ENCODE assay signal across 1 cellular context in the genomic region with DNA sequence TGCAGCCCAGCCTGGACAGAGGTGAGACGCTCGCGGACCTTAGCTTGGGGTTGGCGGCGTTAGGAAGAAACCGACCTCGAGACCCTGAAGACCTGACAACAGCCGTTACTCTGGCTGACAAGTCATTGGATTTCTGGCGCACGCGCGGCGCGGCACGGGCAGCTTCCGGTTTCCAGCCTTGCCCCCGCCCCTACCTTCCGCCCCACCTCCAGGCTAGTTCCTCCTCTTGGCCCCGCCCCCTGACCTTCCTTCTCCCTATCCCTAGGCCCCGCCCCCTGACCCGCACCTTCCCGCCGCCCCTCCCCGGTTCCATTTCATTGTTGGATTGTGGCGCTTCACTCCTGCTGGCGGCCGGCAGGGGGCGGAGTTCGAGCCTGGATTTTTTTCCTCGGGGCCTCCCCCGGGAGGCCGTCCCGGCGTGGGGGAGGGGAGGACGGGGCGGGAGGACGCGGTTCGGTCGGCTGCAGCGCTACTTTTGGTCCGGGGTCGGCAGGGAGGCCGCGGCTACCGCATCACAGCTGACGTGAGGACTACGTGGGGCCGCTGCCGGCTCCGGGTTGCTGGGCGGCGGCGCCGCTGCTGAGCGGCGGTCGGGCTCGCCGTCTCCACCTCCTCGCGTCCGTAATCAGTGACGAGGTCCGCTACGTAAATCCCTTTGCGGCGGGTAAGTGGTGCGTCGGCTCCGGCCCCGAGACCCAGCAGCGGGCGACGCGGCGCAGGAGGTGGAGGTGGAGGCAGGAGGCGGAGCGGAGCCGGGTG.
A peak's percentile ranks its signal among the peaks of the same experiment; 100 is the strongest.
TF ChIP-seq lines count a peak whose summit lies in the region.

A gene (plus strand): TSS at position 317 of the 759 bp plus-strand sequence. CDS start 10,990 bp downstream, outside the sequence.

TF ChIP-seq in WTC11, 78 proteins besides CTCF, POLR2A, EP300 and RAD21 (continued from another document):
- TF ChIP-seq, protein P1, sequence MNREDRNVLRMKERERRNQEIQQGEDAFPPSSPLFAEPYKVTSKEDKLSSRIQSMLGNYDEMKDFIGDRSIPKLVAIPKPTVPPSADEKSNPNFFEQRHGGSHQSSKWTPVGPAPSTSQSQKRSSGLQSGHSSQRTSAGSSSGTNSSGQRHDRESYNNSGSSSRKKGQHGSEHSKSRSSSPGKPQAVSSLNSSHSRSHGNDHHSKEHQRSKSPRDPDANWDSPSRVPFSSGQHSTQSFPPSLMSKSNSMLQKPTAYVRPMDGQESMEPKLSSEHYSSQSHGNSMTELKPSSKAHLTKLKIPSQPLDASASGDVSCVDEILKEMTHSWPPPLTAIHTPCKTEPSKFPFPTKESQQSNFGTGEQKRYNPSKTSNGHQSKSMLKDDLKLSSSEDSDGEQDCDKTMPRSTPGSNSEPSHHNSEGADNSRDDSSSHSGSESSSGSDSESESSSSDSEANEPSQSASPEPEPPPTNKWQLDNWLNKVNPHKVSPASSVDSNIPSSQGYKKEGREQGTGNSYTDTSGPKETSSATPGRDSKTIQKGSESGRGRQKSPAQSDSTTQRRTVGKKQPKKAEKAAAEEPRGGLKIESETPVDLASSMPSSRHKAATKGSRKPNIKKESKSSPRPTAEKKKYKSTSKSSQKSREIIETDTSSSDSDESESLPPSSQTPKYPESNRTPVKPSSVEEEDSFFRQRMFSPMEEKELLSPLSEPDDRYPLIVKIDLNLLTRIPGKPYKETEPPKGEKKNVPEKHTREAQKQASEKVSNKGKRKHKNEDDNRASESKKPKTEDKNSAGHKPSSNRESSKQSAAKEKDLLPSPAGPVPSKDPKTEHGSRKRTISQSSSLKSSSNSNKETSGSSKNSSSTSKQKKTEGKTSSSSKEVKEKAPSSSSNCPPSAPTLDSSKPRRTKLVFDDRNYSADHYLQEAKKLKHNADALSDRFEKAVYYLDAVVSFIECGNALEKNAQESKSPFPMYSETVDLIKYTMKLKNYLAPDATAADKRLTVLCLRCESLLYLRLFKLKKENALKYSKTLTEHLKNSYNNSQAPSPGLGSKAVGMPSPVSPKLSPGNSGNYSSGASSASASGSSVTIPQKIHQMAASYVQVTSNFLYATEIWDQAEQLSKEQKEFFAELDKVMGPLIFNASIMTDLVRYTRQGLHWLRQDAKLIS (CRISPR knock-in tag; IDR thresholded peaks at IDR 0.05; ENCODE audit: borderline replicate concordance) = 0 out of 2 replicates have a peak, but pooled peaks have one; percentile 39
- TF ChIP-seq, protein P2, sequence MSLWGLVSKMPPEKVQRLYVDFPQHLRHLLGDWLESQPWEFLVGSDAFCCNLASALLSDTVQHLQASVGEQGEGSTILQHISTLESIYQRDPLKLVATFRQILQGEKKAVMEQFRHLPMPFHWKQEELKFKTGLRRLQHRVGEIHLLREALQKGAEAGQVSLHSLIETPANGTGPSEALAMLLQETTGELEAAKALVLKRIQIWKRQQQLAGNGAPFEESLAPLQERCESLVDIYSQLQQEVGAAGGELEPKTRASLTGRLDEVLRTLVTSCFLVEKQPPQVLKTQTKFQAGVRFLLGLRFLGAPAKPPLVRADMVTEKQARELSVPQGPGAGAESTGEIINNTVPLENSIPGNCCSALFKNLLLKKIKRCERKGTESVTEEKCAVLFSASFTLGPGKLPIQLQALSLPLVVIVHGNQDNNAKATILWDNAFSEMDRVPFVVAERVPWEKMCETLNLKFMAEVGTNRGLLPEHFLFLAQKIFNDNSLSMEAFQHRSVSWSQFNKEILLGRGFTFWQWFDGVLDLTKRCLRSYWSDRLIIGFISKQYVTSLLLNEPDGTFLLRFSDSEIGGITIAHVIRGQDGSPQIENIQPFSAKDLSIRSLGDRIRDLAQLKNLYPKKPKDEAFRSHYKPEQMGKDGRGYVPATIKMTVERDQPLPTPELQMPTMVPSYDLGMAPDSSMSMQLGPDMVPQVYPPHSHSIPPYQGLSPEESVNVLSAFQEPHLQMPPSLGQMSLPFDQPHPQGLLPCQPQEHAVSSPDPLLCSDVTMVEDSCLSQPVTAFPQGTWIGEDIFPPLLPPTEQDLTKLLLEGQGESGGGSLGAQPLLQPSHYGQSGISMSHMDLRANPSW (CRISPR knock-in tag; conservative IDR thresholded peaks at IDR 0.05; ENCODE audit: low read depth) = peak; percentile 76; the same call in 1 of the 2 replicates
- peak; percentile 89 for TF ChIP-seq MYBL2 (CRISPR knock-in tag; IDR thresholded peaks at IDR 0.05)
- peak; percentile 13; the same call in 1 of the 2 replicates for TF ChIP-seq ETV6 (CRISPR knock-in tag; IDR thresholded peaks at IDR 0.05)
- no peak for TF ChIP-seq JUN (CRISPR knock-in tag; IDR thresholded peaks at IDR 0.05)
- TF ChIP-seq SP1 (CRISPR knock-in tag; conservative IDR thresholded peaks at IDR 0.05) = peak; percentile 63
- peak; percentile 67; the same call in 1 of the 2 replicates for TF ChIP-seq CREB1 (CRISPR knock-in tag; IDR thresholded peaks at IDR 0.05)
- peak; percentile 95 for TF ChIP-seq ZBTB21 (CRISPR knock-in tag; IDR thresholded peaks at IDR 0.05; ENCODE audit: borderline replicate concordance)
- TF ChIP-seq ZNF317 (CRISPR knock-in tag; IDR thresholded peaks at IDR 0.05; ENCODE audit: borderline replicate concordance, low read depth) = 0 out of 2 replicates have a peak, but pooled peaks have one; percentile 63
- peak; percentile 65; the same call in 1 of the 2 replicates for TF ChIP-seq KAT7 (CRISPR knock-in tag; IDR thresholded peaks at IDR 0.05; ENCODE audit: borderline replicate concordance)
- TF ChIP-seq FOXP1 (CRISPR knock-in tag; IDR thresholded peaks at IDR 0.05; ENCODE audit: borderline replicate concordance) = peak; percentile 86; the same call in 1 of the 2 replicates
- peak; percentile 86; the same call in 1 of the 2 replicates for TF ChIP-seq CREM (CRISPR knock-in tag; IDR thresholded peaks at IDR 0.05)
- TF ChIP-seq, protein P3, sequence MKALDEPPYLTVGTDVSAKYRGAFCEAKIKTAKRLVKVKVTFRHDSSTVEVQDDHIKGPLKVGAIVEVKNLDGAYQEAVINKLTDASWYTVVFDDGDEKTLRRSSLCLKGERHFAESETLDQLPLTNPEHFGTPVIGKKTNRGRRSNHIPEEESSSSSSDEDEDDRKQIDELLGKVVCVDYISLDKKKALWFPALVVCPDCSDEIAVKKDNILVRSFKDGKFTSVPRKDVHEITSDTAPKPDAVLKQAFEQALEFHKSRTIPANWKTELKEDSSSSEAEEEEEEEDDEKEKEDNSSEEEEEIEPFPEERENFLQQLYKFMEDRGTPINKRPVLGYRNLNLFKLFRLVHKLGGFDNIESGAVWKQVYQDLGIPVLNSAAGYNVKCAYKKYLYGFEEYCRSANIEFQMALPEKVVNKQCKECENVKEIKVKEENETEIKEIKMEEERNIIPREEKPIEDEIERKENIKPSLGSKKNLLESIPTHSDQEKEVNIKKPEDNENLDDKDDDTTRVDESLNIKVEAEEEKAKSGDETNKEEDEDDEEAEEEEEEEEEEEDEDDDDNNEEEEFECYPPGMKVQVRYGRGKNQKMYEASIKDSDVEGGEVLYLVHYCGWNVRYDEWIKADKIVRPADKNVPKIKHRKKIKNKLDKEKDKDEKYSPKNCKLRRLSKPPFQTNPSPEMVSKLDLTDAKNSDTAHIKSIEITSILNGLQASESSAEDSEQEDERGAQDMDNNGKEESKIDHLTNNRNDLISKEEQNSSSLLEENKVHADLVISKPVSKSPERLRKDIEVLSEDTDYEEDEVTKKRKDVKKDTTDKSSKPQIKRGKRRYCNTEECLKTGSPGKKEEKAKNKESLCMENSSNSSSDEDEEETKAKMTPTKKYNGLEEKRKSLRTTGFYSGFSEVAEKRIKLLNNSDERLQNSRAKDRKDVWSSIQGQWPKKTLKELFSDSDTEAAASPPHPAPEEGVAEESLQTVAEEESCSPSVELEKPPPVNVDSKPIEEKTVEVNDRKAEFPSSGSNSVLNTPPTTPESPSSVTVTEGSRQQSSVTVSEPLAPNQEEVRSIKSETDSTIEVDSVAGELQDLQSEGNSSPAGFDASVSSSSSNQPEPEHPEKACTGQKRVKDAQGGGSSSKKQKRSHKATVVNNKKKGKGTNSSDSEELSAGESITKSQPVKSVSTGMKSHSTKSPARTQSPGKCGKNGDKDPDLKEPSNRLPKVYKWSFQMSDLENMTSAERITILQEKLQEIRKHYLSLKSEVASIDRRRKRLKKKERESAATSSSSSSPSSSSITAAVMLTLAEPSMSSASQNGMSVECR (CRISPR knock-in tag; IDR thresholded peaks at IDR 0.05; ENCODE audit: borderline replicate concordance) = no peak
- TF ChIP-seq, protein P4, sequence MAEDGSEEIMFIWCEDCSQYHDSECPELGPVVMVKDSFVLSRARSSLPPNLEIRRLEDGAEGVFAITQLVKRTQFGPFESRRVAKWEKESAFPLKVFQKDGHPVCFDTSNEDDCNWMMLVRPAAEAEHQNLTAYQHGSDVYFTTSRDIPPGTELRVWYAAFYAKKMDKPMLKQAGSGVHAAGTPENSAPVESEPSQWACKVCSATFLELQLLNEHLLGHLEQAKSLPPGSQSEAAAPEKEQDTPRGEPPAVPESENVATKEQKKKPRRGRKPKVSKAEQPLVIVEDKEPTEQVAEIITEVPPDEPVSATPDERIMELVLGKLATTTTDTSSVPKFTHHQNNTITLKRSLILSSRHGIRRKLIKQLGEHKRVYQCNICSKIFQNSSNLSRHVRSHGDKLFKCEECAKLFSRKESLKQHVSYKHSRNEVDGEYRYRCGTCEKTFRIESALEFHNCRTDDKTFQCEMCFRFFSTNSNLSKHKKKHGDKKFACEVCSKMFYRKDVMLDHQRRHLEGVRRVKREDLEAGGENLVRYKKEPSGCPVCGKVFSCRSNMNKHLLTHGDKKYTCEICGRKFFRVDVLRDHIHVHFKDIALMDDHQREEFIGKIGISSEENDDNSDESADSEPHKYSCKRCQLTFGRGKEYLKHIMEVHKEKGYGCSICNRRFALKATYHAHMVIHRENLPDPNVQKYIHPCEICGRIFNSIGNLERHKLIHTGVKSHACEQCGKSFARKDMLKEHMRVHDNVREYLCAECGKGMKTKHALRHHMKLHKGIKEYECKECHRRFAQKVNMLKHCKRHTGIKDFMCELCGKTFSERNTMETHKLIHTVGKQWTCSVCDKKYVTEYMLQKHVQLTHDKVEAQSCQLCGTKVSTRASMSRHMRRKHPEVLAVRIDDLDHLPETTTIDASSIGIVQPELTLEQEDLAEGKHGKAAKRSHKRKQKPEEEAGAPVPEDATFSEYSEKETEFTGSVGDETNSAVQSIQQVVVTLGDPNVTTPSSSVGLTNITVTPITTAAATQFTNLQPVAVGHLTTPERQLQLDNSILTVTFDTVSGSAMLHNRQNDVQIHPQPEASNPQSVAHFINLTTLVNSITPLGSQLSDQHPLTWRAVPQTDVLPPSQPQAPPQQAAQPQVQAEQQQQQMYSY (CRISPR knock-in tag; IDR thresholded peaks at IDR 0.05) = peak; percentile 16; the same call in 1 of the 2 replicates
- TF ChIP-seq ESRRA (CRISPR knock-in tag; IDR thresholded peaks at IDR 0.05; ENCODE audit: borderline replicate concordance) = no peak; the same call in 1 of the 2 replicates
- peak; percentile 16 for TF ChIP-seq FOXK1 (CRISPR knock-in tag; IDR thresholded peaks at IDR 0.05)
- TF ChIP-seq, protein P5, sequence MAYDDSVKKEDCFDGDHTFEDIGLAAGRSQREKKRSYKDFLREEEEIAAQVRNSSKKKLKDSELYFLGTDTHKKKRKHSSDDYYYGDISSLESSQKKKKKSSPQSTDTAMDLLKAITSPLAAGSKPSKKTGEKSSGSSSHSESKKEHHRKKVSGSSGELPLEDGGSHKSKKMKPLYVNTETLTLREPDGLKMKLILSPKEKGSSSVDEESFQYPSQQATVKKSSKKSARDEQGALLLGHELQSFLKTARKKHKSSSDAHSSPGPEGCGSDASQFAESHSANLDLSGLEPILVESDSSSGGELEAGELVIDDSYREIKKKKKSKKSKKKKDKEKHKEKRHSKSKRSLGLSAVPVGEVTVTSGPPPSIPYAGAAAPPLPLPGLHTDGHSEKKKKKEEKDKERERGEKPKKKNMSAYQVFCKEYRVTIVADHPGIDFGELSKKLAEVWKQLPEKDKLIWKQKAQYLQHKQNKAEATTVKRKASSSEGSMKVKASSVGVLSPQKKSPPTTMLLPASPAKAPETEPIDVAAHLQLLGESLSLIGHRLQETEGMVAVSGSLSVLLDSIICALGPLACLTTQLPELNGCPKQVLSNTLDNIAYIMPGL (CRISPR knock-in tag; IDR thresholded peaks at IDR 0.05) = peak; percentile 89
- TF ChIP-seq, protein P6, sequence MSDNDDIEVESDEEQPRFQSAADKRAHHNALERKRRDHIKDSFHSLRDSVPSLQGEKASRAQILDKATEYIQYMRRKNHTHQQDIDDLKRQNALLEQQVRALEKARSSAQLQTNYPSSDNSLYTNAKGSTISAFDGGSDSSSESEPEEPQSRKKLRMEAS (CRISPR knock-in tag; IDR thresholded peaks at IDR 0.05) = peak; percentile 82; the same call in 1 of the 2 replicates
- TF ChIP-seq TEAD1 (CRISPR knock-in tag; IDR thresholded peaks at IDR 0.05) = peak; percentile 84
- peak; percentile 44; the same call in 1 of the 2 replicates for TF ChIP-seq SMAD3 (CRISPR knock-in tag; IDR thresholded peaks at IDR 0.05; ENCODE audit: borderline replicate concordance)
